11 cellular contexts compared by ENCODE assay signal in the genomic region with DNA sequence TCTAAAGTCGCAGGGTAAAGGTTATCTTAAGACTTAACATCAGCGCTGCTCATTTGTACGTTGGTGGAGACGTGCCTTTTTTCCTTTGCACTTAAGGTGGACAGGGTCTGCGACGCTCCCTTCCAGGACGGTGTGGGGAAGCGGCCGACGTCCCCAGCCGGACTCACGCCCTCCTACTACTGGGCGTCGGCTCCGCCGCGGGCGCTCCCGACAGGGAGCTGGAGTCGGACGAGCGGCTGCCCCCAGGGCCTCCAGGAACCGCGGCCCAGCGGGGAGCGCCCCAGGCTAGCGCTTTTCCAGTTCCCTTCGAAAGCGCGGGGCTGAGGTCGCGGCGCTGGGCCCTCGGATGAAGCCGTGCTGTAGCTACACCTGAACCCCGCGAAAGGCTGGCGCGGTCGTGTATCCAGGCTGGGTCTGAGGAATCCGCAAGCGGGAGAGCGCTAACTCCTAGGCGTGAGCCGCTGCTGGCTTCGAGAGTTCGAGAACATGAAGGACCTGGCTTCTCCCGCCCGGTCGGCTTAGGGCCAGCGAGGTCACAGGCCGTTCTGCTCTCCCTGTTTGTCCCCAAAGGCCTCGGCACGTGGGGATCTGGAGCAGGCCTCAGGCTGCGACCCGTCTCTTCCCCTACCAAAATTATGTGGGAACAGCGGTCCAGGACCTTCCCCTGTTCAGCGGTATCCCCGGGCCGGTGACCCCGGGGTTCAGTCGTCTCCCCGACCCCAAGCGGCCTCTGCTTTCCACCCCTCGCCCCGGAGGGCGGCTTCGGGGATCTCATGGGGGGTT. TPM values are rescaled to one million over a fixed set of nuclear protein-coding genes. Genes with fewer than 3 reads are reported as not detected.
A peak's percentile ranks its signal among the peaks of the same experiment; 100 is the strongest.
DNase-seq lines count a peak whose midpoint lies in the region; ATAC-seq and TF ChIP-seq lines count a peak whose summit lies in the region.
"Had no signal": no experiment of that assay in that cellular context is flagged by ENCODE, and none has a peak within 500 bp of the region (broad histone marks: within the 10 kb centered on the region; RNA-seq: fewer than 3 reads in every experiment).

No MANE protein-coding gene starts in this region.

- H3K36me3 ChIP-seq in mesodermal cell (ENCODE audit: control insufficient read depth, insufficient read depth, low read length), result no peaks in the 10 kb centered on the region

- H3K4me1 ChIP-seq in mesodermal cell (ENCODE audit: control insufficient read depth, insufficient read depth, low read length, poor library complexity, severe bottlenecking), result peaks cover 4% of the 10 kb centered on the region

- whole genome bisulfite sequencing in mesodermal cell (ENCODE audit: insufficient coverage in 2 of 2), 2 experiments, result 2 to 3% methylated on average over 62 of the region's 68 CpGs

- peaks cover 23% of the 10 kb centered on the region for H3K4me1 Mint-ChIP-seq in activated CD4-positive, alpha-beta T cell treated with anti-CD3 and anti-CD28 coated beads for 36 hours
- peaks cover 66% of the 10 kb centered on the region for H3K4me1 Mint-ChIP-seq in stimulated activated naive CD8-positive, alpha-beta T cell treated with anti-CD3 and anti-CD28 coated beads, Interleukin-15, amount 100 ng/mL, for 72 hours

- no peak for TF ChIP-seq CTCF in coronary artery (IDR thresholded peaks at IDR 0.05)

- no peak overlapping the region for H3K27ac Mint-ChIP-seq in activated CD4-positive, alpha-beta T cell treated with anti-CD3 and anti-CD28 coated beads for 36 hours
- no peak overlapping the region for H3K27ac Mint-ChIP-seq in stimulated activated naive CD8-positive, alpha-beta T cell treated with anti-CD3 and anti-CD28 coated beads, Interleukin-15, amount 100 ng/mL, for 72 hours

- H3K4me3 Mint-ChIP-seq in activated CD4-positive, alpha-beta T cell treated with anti-CD3 and anti-CD28 coated beads for 36 hours, result peak overlapping the region; percentile 21
- H3K4me3 Mint-ChIP-seq in stimulated activated naive CD8-positive, alpha-beta T cell treated with anti-CD3 and anti-CD28 coated beads, Interleukin-15, amount 100 ng/mL, for 72 hours, result peak overlapping the region; percentile 63 to 70

- H3K4me3 ChIP-seq in coronary artery (peak overlapping the region; percentile 65), mesodermal cell (ENCODE audit: extremely low read depth, insufficient read depth, low read length, poor library complexity, severe bottlenecking) (peak overlapping the region; percentile 18)
- H3K4me3 ChIP-seq: A549 had no signal

- peaks cover 64% of the 10 kb centered on the region for H3K27me3 Mint-ChIP-seq in activated CD4-positive, alpha-beta T cell treated with anti-CD3 and anti-CD28 coated beads for 36 hours
- peaks cover 99% of the 10 kb centered on the region for H3K27me3 Mint-ChIP-seq in stimulated activated naive CD8-positive, alpha-beta T cell treated with anti-CD3 and anti-CD28 coated beads, Interleukin-15, amount 100 ng/mL, for 72 hours

- H3K27ac ChIP-seq in coronary artery (no peak overlapping the region), mesodermal cell (ENCODE audit: low read depth, low read length, severe bottlenecking) (no peak overlapping the region)
- H3K27ac ChIP-seq: A549 had no signal

- H3K9me3 Mint-ChIP-seq in activated CD4-positive, alpha-beta T cell treated with anti-CD3 and anti-CD28 coated beads for 36 hours (ENCODE audit: low read depth), result no peaks in the 10 kb centered on the region
- H3K9me3 Mint-ChIP-seq in stimulated activated naive CD8-positive, alpha-beta T cell treated with anti-CD3 and anti-CD28 coated beads, Interleukin-15, amount 100 ng/mL, for 72 hours, result no peaks in the 10 kb centered on the region

- POLR2A ChIA-PET in activated CD4-positive, alpha-beta T cell treated with anti-CD3 and anti-CD28 coated beads for 36 hours (lab: Charles Lee), result no interaction called here

- H3K9me3 ChIP-seq in mesodermal cell (ENCODE audit: control insufficient read depth, low read length), result no peaks in the 10 kb centered on the region

- H3K36me3 Mint-ChIP-seq in activated CD4-positive, alpha-beta T cell treated with anti-CD3 and anti-CD28 coated beads for 36 hours (ENCODE audit: low read depth), result no peaks in the 10 kb centered on the region

- CTCF ChIA-PET in activated CD4-positive, alpha-beta T cell treated with anti-CD3 and anti-CD28 coated beads for 36 hours (lab: Charles Lee), result interaction anchor here (0.7 kb wide), 1 partner anchor 73 kb away, joined by 4 read pairs; no protein-coding TSS in a partner anchor

- no peak for ATAC-seq in activated CD4-positive, alpha-beta T cell treated with anti-CD3 and anti-CD28 coated beads for 36 hours
- peak; percentile 34 for ATAC-seq in stimulated activated naive CD8-positive, alpha-beta T cell treated with anti-CD3 and anti-CD28 coated beads, Interleukin-15, amount 100 ng/mL, for 72 hours
- no peak for ATAC-seq in activated CD4-positive, CD25-positive, alpha-beta regulatory T cell treated with anti-CD3 and anti-CD28 coated beads, Interleukin-2, amount 50 U/mL, for 24 hours
- ATAC-seq: A549 had no signal

- peak; percentile 21 for DNase-seq in activated CD4-positive, alpha-beta T cell treated with anti-CD3 and anti-CD28 coated beads for 36 hours
- no peak for DNase-seq in activated CD4-positive, alpha-beta T cell treated with anti-CD3 and anti-CD28 coated beads for 4 hours
- DNase-seq in coronary artery (ENCODE audit: low spot score) (no peak), NCI-H2107 treated with DMSO at 0.1 percent for 48 hours (lab: John Stamatoyannopoulos, UW; ENCODE audit: unreplicated experiment) (no peak), kidney glomerular epithelial cell (lab: John Stamatoyannopoulos, UW) (no peak)
- peak; percentile 14 to 24 for DNase-seq in stimulated activated naive CD8-positive, alpha-beta T cell treated with anti-CD3 and anti-CD28 coated beads, Interleukin-15, amount 100 ng/mL, for 72 hours
- DNase-seq: NCI-H524 had no signal

- intact Hi-C loops in activated CD4-positive, alpha-beta T cell treated with anti-CD3 and anti-CD28 coated beads for 36 hours (cut with DNase I, micrococcal nuclease), result loop anchor here (1.0 to 10.0 kb wide), 4 partner anchors 78 to 1652 kb away; a partner anchor contains a TSS

RNA-seq across cellular contexts. Expression of a gene that starts 3.8 kb away (rescaled TPM):
- total RNA-seq in activated CD4-positive, alpha-beta T cell treated with anti-CD3 and anti-CD28 coated beads for 36 hours, result not detected
- polyA plus RNA-seq in mesodermal cell (2013, experiment 1 of 2), result not detected
- polyA plus RNA-seq in mesodermal cell (2013, experiment 2 of 2), result not detected
- total RNA-seq: esophagus mucosa had no signal
- polyA plus RNA-seq: A549 had no signal

Comparison
In these comparisons a context has a peak if more than half of its experiments do, and no peak if none do; other contexts are left out.
1. DNase-seq: peak in activated CD4-positive, alpha-beta T cell treated with anti-CD3 and anti-CD28 coated beads for 36 hours (single experiment) and stimulated activated naive CD8-positive, alpha-beta T cell treated with anti-CD3 and anti-CD28 coated beads, Interleukin-15, amount 100 ng/mL, for 72 hours (2 of 2); none in activated CD4-positive, alpha-beta T cell treated with anti-CD3 and anti-CD28 coated beads for 4 hours (0 of 2), coronary artery (single experiment), NCI-H2107 treated with DMSO at 0.1 percent for 48 hours (single experiment) and kidney glomerular epithelial cell (single experiment).